1 cellular context compared by ENCODE assay signal in genomic region chr7:50312176-50312575, GRCh38.
TF ChIP-seq lines count a peak whose summit lies in the region.

No MANE protein-coding gene starts in this region.

TF ChIP-seq in K562, 482 proteins besides CTCF, POLR2A, EP300 and RAD21 (continued from another document):
- TF ChIP-seq ETS2 (tag; IDR thresholded peaks at IDR 0.05; ENCODE audit: borderline replicate concordance, poor library complexity, severe bottlenecking) = no peak
- TF ChIP-seq LEF1 (IDR thresholded peaks at IDR 0.05) = no peak
- TF ChIP-seq ZNF134 (CRISPR knock-in tag; conservative IDR thresholded peaks at IDR 0.05) = no peak
- no peak for TF ChIP-seq ZNF445 (CRISPR knock-in tag; IDR thresholded peaks at IDR 0.05; ENCODE audit: low read depth)
- no peak for TF ChIP-seq SLC30A9 (CRISPR knock-in tag; IDR thresholded peaks at IDR 0.05)
- peak; percentile 59 for TF ChIP-seq RBBP5 (IDR thresholded peaks at IDR 0.05; ENCODE audit: borderline replicate concordance, insufficient read depth, low read length, poor library complexity, severe bottlenecking)
